In the genomic region with DNA sequence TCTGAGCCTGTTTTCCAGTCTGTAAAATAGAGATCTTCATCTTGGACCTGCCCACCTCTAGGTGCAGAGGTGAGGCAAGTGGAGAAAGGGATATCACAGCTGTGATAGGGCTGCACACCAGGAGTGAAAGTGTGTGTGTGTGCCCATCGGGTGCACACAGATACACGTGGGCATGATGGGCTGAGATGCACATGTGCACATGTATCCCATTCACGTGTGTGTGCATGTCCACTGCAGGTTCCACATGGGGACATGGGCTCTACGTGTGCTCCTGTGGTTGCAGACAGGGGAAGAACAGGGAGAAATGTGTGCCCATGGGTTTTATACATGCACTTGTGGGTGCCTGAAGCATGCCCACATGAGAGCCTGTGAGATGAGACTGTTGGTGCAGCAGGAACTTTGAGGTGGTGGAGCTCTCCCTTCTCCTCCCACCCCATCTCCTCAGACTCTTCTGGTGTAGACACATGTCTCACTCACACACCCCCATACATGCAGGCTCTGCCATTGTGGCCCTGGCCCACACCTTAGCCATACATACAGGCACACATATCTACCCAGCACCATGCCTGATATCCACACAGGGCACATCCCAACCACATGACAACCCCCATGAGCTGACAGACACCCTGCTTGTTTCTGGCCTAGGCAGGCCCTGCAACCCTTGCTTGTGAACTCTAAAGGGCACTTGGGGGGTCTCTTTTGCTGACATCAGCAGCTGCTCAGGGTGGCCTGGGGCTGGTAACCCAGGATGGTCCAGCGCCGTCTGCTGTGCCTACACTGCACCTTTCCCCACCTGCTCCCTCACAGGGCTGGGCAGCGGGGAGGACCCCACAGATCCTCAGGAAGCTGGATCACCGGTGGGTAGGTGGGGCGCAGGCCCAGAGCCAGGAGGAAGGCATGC, we compare ENCODE assay signal across 12 cellular contexts. TPM values are rescaled to one million over a fixed set of nuclear protein-coding genes. Genes with fewer than 3 reads are reported as not detected.
DNase-seq lines count a peak whose midpoint lies in the region; ATAC-seq and TF ChIP-seq lines count a peak whose summit lies in the region.
"Had no signal": no experiment of that assay in that cellular context is flagged by ENCODE, and none has a peak within 500 bp of the region (broad histone marks: within the 10 kb centered on the region; RNA-seq: fewer than 3 reads in every experiment).

No MANE protein-coding gene starts in this region.

- H4K20me1 ChIP-seq in IMR-90 (ENCODE audit: insufficient read depth, low read length) = no peaks in the 10 kb centered on the region

- H3K4me2 ChIP-seq in IMR-90 (ENCODE audit: low read depth, low read length) = no peak overlapping the region

- H2BK120ac ChIP-seq in IMR-90 (ENCODE audit: low read depth, low read length) = no peak overlapping the region

- H4K91ac ChIP-seq in IMR-90 (ENCODE audit: insufficient read depth, low read depth, low read length) = no peak overlapping the region

- H3K9me1 ChIP-seq in IMR-90 (ENCODE audit: insufficient read depth, low read length) = no peaks in the 10 kb centered on the region; the same call in 1 of the 2 replicates

- H3K4me3 ChIP-seq in IMR-90 (ENCODE audit: insufficient read depth, low read depth, low read length) (no peak overlapping the region), right atrium auricular region (no peak overlapping the region), thyroid gland (replicated peaks in 1 of 3) (no peak overlapping the region)

- CTCF ChIA-PET in IMR-90 (lab: Yijun Ruan, JAX) = no interaction called here

- in situ Hi-C loops in IMR-90 (cut with MboI; ENCODE audit: low sequenced_read_pairs) = no loop called here

- H3K27me3 Mint-ChIP-seq in central memory CD8-positive, alpha-beta T cell = no peaks in the 10 kb centered on the region
- H3K27me3 Mint-ChIP-seq in immature natural killer cell (ENCODE audit: low read depth in 3 of 3) = peaks cover 3% of the 10 kb centered on the region in 3 donors
- H3K27me3 Mint-ChIP-seq: CD4-positive, alpha-beta T cell had no signal

- H3K4me1 ChIP-seq in IMR-90 (ENCODE audit: control insufficient read depth, insufficient read depth, low read length) = no peaks in the 10 kb centered on the region
- H3K4me1 ChIP-seq in right atrium auricular region = no peaks in the 10 kb centered on the region
- H3K4me1 ChIP-seq in thyroid gland = no peaks in the 10 kb centered on the region
- H3K4me1 ChIP-seq: Caco-2 had no signal

- dilution Hi-C loops in IMR-90 (cut with HindIII; ENCODE audit: low sequenced_read_pairs, unreplicated experiment) = no loop called here

- H2AK5ac ChIP-seq in IMR-90 (ENCODE audit: low read depth, low read length) = no peak overlapping the region

- no peak overlapping the region for H2AK9ac ChIP-seq in IMR-90 (replicated peaks; ENCODE audit: low read depth, low read length, poor library complexity)

- no peak overlapping the region for H2BK5ac ChIP-seq in IMR-90 (ENCODE audit: low read depth, low read length, poor library complexity, severe bottlenecking)

- no peak for ATAC-seq in IMR-90 (ENCODE audit: low read depth)
- ATAC-seq in central memory CD8-positive, alpha-beta T cell (replicated peaks; ENCODE audit: extremely low read depth, poor library complexity, severe bottlenecking) = no peak

- no peak overlapping the region for H3K14ac ChIP-seq in IMR-90 (replicated peaks; ENCODE audit: low read depth, low read length)

- peak overlapping the region; percentile 8 for H3K27ac Mint-ChIP-seq in central memory CD8-positive, alpha-beta T cell (ENCODE audit: low read depth)
- H3K27ac Mint-ChIP-seq in immature natural killer cell = peak overlapping the region; percentile 62 to 92 (median 78)
- H3K27ac Mint-ChIP-seq: CD4-positive, alpha-beta T cell had no signal

- H3K9me3 Mint-ChIP-seq in central memory CD8-positive, alpha-beta T cell = no peaks in the 10 kb centered on the region
- H3K9me3 Mint-ChIP-seq in immature natural killer cell = no peaks in the 10 kb centered on the region
- H3K9me3 Mint-ChIP-seq: CD4-positive, alpha-beta T cell; H9 had no signal

- H3K27me3 ChIP-seq in IMR-90 (ENCODE audit: control insufficient read depth, insufficient read depth, low read length) = peaks cover 18% of the 10 kb centered on the region
- H3K27me3 ChIP-seq in right atrium auricular region = no peaks in the 10 kb centered on the region
- no peaks in the 10 kb centered on the region for H3K27me3 ChIP-seq in thyroid gland

- no peak for TF ChIP-seq POLR2A in IMR-90 (IDR thresholded peaks at IDR 0.05; ENCODE audit: low read depth, low read length)
- no peak for TF ChIP-seq POLR2A in thyroid gland (IDR thresholded peaks at IDR 0.05)

- no peak overlapping the region for H2BK20ac ChIP-seq in IMR-90 (ENCODE audit: low read depth, low read length)

- H3K27ac ChIP-seq in IMR-90 (ENCODE audit: insufficient read depth, low read length) = no peak overlapping the region
- no peak overlapping the region for H3K27ac ChIP-seq in right atrium auricular region
- no peak overlapping the region for H3K27ac ChIP-seq in thyroid gland
- H3K27ac ChIP-seq: C4-2B had no signal

- H3K23ac ChIP-seq in IMR-90 (ENCODE audit: low read depth, low read length) = no peak overlapping the region

- H2BK15ac ChIP-seq in IMR-90 (ENCODE audit: low read depth, low read length) = no peak overlapping the region

- H3K4ac ChIP-seq in IMR-90 (ENCODE audit: low read depth, low read length) = no peak overlapping the region

- TF ChIP-seq CTCF in IMR-90 (conservative IDR thresholded peaks at IDR 0.05; ENCODE audit: low read depth, low read length) (no peak), right atrium auricular region (IDR thresholded peaks at IDR 0.05) (no peak), thyroid gland (IDR thresholded peaks at IDR 0.05) (no peak)

- no TSS peak for BruUV-seq in IMR-90 (replicated peaks; lab: Mats Ljungman, UMichigan)

- no peak overlapping the region for H3K18ac ChIP-seq in IMR-90 (ENCODE audit: low read depth, low read length)

- no peak overlapping the region for H3K9ac ChIP-seq in IMR-90 (ENCODE audit: low read depth, low read length)

- H4K5ac ChIP-seq in IMR-90 (ENCODE audit: low read depth, low read length) = no peak overlapping the region

- no peak overlapping the region for H4K8ac ChIP-seq in IMR-90 (ENCODE audit: low read depth in 2 of 2, low read length in 2 of 2)

- H3K9me3 ChIP-seq in IMR-90 (ENCODE audit: control insufficient read depth, insufficient read depth, low read length) (no peaks in the 10 kb centered on the region), right atrium auricular region (no peaks in the 10 kb centered on the region), thyroid gland (no peaks in the 10 kb centered on the region)
- H3K9me3 ChIP-seq: Caco-2 had no signal

- no peak overlapping the region for H3K4me3 Mint-ChIP-seq in central memory CD8-positive, alpha-beta T cell
- H3K4me3 Mint-ChIP-seq in immature natural killer cell = peak overlapping the region; percentile 47 to 78 (median 58)
- H3K4me3 Mint-ChIP-seq: CD4-positive, alpha-beta T cell; H9 had no signal

- intact Hi-C loops in IMR-90 (cut with micrococcal nuclease) = no loop called here
- intact Hi-C loops in thyroid gland (cut with DNase I) = no loop called here

- H2AFZ ChIP-seq in IMR-90 (replicated peaks; ENCODE audit: low read length, poor library complexity) = no peak overlapping the region

- DNase-seq in IMR-90 (no peak), immature natural killer cell (no peak), midbrain (lab: John Stamatoyannopoulos, UW) (no peak), right atrium auricular region (ENCODE audit: low spot score) (no peak), thyroid gland (no peak)
- DNase-seq in central memory CD8-positive, alpha-beta T cell (ENCODE audit: low spot score in 2 of 2) = no peak
- DNase-seq: ACHN; AML-193; Caco-2; CD4-positive, alpha-beta T cell; H9 had no signal

- no peaks in the 10 kb centered on the region for H3K79me1 ChIP-seq in IMR-90 (ENCODE audit: low read depth in 1 of 2, low read length in 2 of 2)

- H3K36me3 Mint-ChIP-seq in central memory CD8-positive, alpha-beta T cell (ENCODE audit: insufficient read depth) = peaks cover 1% of the 10 kb centered on the region
- H3K36me3 Mint-ChIP-seq in immature natural killer cell = no peaks in the 10 kb centered on the region

- H3K4me1 Mint-ChIP-seq in central memory CD8-positive, alpha-beta T cell = peaks cover 28% of the 10 kb centered on the region
- H3K4me1 Mint-ChIP-seq in immature natural killer cell = peaks cover 35 to 45% of the 10 kb centered on the region in 2 donors

- POLR2A ChIA-PET in IMR-90 (lab: Charles Lee; ENCODE audit: unreplicated experiment) = no interaction called here

- no peak for TF ChIP-seq RAD21 in IMR-90 (IDR thresholded peaks at IDR 0.05; ENCODE audit: low read length)

- H3K36me3 ChIP-seq in IMR-90 (ENCODE audit: control insufficient read depth, insufficient read depth, low read length) (no peaks in the 10 kb centered on the region), right atrium auricular region (no peaks in the 10 kb centered on the region), thyroid gland (no peaks in the 10 kb centered on the region)

- no peak overlapping the region for H3K56ac ChIP-seq in IMR-90 (ENCODE audit: extremely low read depth, insufficient read depth, low read length)

- 54% methylated on average over 3 of the region's 9 CpGs; no CpG with 5 or more reads in 1 of the 2 experiments for whole genome bisulfite sequencing in IMR-90 (ENCODE audit: extremely low coverage in 2 of 2, insufficient read length in 1 of 2), 2 experiments
- 93 to 96% methylated on average over 8 to 9 of the region's 9 CpGs for WGBS in thyroid gland, 2 donors

TF ChIP-seq in IMR-90, 13 proteins besides CTCF, POLR2A, EP300 and RAD21 (continues in another document):
- peak; percentile 22 for TF ChIP-seq MAFK (IDR thresholded peaks at IDR 0.05; ENCODE audit: low read depth, low read length)
- TF ChIP-seq BHLHE40 (IDR thresholded peaks at IDR 0.05; ENCODE audit: low read depth, low read length) = no peak
- TF ChIP-seq, protein P1, sequence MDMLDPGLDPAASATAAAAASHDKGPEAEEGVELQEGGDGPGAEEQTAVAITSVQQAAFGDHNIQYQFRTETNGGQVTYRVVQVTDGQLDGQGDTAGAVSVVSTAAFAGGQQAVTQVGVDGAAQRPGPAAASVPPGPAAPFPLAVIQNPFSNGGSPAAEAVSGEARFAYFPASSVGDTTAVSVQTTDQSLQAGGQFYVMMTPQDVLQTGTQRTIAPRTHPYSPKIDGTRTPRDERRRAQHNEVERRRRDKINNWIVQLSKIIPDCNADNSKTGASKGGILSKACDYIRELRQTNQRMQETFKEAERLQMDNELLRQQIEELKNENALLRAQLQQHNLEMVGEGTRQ (IDR thresholded peaks at IDR 0.05; ENCODE audit: low read depth, low read length) = no peak
- no peak for TF ChIP-seq CHD1 (IDR thresholded peaks at IDR 0.05; ENCODE audit: low read depth, low read length)
- TF ChIP-seq MAZ (IDR thresholded peaks at IDR 0.05; ENCODE audit: borderline replicate concordance, low read depth, low read length) = no peak
- TF ChIP-seq RCOR1 (IDR thresholded peaks at IDR 0.05; ENCODE audit: insufficient replicate concordance, low read length) = no peak

RNA-seq across cellular contexts. Expression of a gene that starts 57.7 kb away (rescaled TPM):
- total RNA-seq in IMR-90 (2012; rRNA removed) (35.3 and 35.6 TPM in 2 replicates), right atrium auricular region (10 to 100 TPM; 37.1 to 47.4 TPM), thyroid gland (100 to 1,000 TPM in 1 of 4 donors, 10 to 100 TPM in 3; 70.0 to 111 (median 85.1) TPM)
- polyA plus RNA-seq in IMR-90 (2012; rRNA removed) (47.3 and 54.3 TPM in 2 replicates), immature natural killer cell (10 to 100 TPM; 27.9 to 48.6 (median 36.6) TPM)
- 52.1 and 61.0 TPM in 2 replicates for polyA plus RNA-seq in IMR-90 (2012; cell fraction: cytosol; rRNA removed)
- polyA plus RNA-seq in IMR-90 (2012; cell fraction: nucleus; rRNA removed; ENCODE audit: low replicate concordance) = 14.6 and 28.3 TPM in 2 replicates
